ENCODE assay signal across 1 cellular context in the genomic region with DNA sequence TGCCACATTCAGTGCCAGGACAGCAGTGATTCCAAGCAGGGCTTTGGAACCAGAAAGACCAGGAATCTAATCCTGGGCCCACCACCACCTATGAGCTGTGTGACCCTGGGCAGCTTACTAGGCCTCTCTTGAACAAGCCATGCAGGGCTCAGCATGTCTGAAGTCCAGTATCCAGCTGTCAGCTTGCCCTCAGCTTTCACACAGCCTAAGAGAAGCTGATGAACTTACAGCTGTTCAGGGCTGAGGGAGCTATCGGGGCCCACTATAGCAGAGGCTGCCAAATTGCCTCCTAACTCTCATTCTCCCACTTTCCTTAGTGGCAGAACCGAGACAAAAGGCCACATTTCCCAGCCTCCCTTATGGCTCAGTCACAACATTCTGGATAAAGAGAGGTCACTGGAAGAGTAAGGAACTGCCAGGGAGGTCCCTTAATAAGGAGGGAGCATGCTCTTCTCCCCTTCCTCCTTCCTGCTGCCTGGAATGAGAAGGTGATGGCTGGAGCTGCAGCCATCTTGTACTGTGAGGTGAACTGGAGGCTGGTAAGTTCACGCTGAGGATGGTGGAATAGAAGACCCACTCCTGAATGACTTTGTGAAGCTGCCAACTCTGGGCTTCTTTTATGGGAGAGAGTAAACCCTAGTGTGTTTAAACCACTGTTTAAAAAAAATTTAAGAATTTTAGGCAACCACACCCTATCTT.
TF ChIP-seq lines count a peak whose summit lies in the region.

No MANE protein-coding gene starts in this region.

TF ChIP-seq in H1, 55 proteins besides CTCF, POLR2A, EP300 and RAD21:
- TF ChIP-seq KDM1A (IDR thresholded peaks at IDR 0.05; ENCODE audit: borderline replicate concordance, low read length), result peak; percentile 62; the same call in 1 of the 2 replicates
- TF ChIP-seq JUND (IDR thresholded peaks at IDR 0.05; ENCODE audit: low read length), result no peak
TF ChIP-seq in H1: peak in this region for 1.
